22 cellular contexts compared by ENCODE assay signal in the genomic region with DNA sequence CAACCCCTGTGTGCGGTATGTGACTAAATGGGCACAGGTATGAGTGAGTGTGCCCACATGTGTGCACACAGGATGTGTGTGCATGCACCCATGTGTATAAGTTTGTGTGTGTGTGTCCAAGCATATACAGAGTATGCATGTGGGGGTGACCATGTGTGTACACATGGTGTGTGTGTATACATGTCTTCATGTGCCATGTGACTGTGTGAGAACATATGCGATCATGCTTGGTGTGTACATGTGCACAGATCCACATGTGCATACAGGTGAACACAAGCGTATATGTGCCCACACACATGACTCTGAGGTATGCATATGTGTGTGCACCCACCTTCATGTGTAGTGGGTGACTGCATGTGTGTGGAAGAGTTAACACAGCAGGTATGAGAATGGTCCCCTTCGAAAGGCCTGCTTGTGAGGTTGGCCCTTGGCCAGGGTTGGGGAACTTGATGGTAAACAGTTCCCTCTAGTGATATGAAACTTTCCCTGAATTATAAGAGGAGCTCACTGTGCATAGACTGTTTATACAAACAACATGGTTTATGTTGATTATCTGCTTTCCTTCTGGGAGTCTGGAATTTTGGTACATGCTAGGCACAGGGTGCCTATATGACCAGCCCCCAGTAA. TPM values are rescaled to one million over a fixed set of nuclear protein-coding genes. Genes with fewer than 3 reads are reported as not detected.
DNase-seq lines count a peak whose midpoint lies in the region; ATAC-seq and TF ChIP-seq lines count a peak whose summit lies in the region.
"Had no signal": no experiment of that assay in that cellular context is flagged by ENCODE, and none has a peak within 500 bp of the region (broad histone marks: within the 10 kb centered on the region; RNA-seq: fewer than 3 reads in every experiment).

No MANE protein-coding gene starts in this region.

- H3K23ac ChIP-seq in IMR-90 (ENCODE audit: low read depth, low read length) = no peak overlapping the region

- CTCF ChIA-PET in IMR-90 (lab: Yijun Ruan, JAX) = no interaction called here

- H3K27me3 ChIP-seq in IMR-90 (ENCODE audit: control insufficient read depth, insufficient read depth, low read length) (no peaks in the 10 kb centered on the region), dorsolateral prefrontal cortex (no peaks in the 10 kb centered on the region), ascending aorta (no peaks in the 10 kb centered on the region)
- H3K27me3 ChIP-seq: SJSA1 had no signal

- no peak overlapping the region for H3K4ac ChIP-seq in IMR-90 (ENCODE audit: low read depth, low read length)

- no peak overlapping the region for H4K5ac ChIP-seq in IMR-90 (ENCODE audit: low read depth, low read length)

- ATAC-seq in IMR-90 (ENCODE audit: low read depth) = no peak
- ATAC-seq: GM23338, Panc1 had no signal

- H4K20me1 ChIP-seq in IMR-90 (ENCODE audit: insufficient read depth, low read length) = 0 out of 2 replicates have a peak, but pooled peaks cover 6% of the 10 kb centered on the region

- H3K9ac ChIP-seq in IMR-90 (ENCODE audit: low read depth, low read length) = no peak overlapping the region

- no peak overlapping the region for H2BK120ac ChIP-seq in IMR-90 (ENCODE audit: low read depth, low read length)

- H3K9me1 ChIP-seq in IMR-90 (ENCODE audit: insufficient read depth, low read length) = no peaks in the 10 kb centered on the region

- DNase-seq in Ammon's horn (ENCODE audit: low spot score) = peak; percentile 38
- DNase-seq in IMR-90 = no peak
- DNase-seq in dorsolateral prefrontal cortex = peak in 1 of 10 donors; percentile 52
- DNase-seq in glutamatergic neuron = no peak
- DNase-seq in ascending aorta (ENCODE audit: low spot score in 2 of 2) = no peak
- no peak for DNase-seq in SKM-1 treated with dmso at 0.1 percent for 144 hours (lab: John Stamatoyannopoulos, UW; ENCODE audit: unreplicated experiment)
- DNase-seq: activated effector memory CD4-positive, alpha-beta T cell treated with Interleukin-2 at 50 U/mL for 16 hours; activated naive CD8-positive, alpha-beta T cell treated with anti-CD3 and anti-CD28 coated beads, Interleukin-2, amount 10 ng/mL, durations not matched to agents 7 days and 5 days; Kasumi-1; NCI-H1105; NCI-H2081; NK-92 treated with Interleukin-12 subunit alpha and Interleukin-12 subunit beta, amount 100 ng/mL, for 24 hours; occipital lobe; stimulated activated CD4-positive, alpha-beta T cell treated with anti-CD3 and anti-CD28 coated beads, Interleukin-4, amount 100 ng/mL, for 1 hour had no signal

- no peaks in the 10 kb centered on the region for H3K9me3 ChIP-seq in IMR-90 (ENCODE audit: control insufficient read depth, insufficient read depth, low read length)
- no peaks in the 10 kb centered on the region for H3K9me3 ChIP-seq in ascending aorta
- H3K9me3 ChIP-seq: SJSA1, thoracic aorta had no signal

- H3K4me1 ChIP-seq in IMR-90 (ENCODE audit: control insufficient read depth, insufficient read depth, low read length) = no peaks in the 10 kb centered on the region
- H3K4me1 ChIP-seq in ascending aorta = peaks cover 0 to 4% of the 10 kb centered on the region in 2 donors
- H3K4me1 ChIP-seq: SJSA1 had no signal

- no peak for TF ChIP-seq CTCF in IMR-90 (conservative IDR thresholded peaks at IDR 0.05; ENCODE audit: low read depth, low read length)
- peak in 38 of 56 donors; percentile 9 to 68 (median 31) for TF ChIP-seq CTCF in dorsolateral prefrontal cortex (IDR thresholded peaks at IDR 0.05 in 54 of 56, conservative IDR thresholded peaks at IDR 0.05 in 2 of 56; ENCODE audit: low read depth in 1 of 56, partially characterized antibody in 56 of 56)
- TF ChIP-seq CTCF in glutamatergic neuron (IDR thresholded peaks at IDR 0.05; ENCODE audit: partially characterized antibody, unreplicated experiment) = no peak
- TF ChIP-seq CTCF in ascending aorta (IDR thresholded peaks at IDR 0.05) = no peak

- no peak for TF ChIP-seq POLR2A in IMR-90 (IDR thresholded peaks at IDR 0.05; ENCODE audit: low read depth, low read length)

- H3K4me1 Mint-ChIP-seq in glutamatergic neuron (ENCODE audit: low read depth, unreplicated experiment) = peaks cover 25% of the 10 kb centered on the region
- H3K4me1 Mint-ChIP-seq: memory B cell had no signal

- H2BK20ac ChIP-seq in IMR-90 (ENCODE audit: low read depth, low read length) = no peak overlapping the region

- WGBS in IMR-90 (ENCODE audit: extremely low coverage in 2 of 2, insufficient read length in 1 of 2), 2 experiments = 81% methylated on average over 3 of the region's 4 CpGs; no CpG with 5 or more reads in 1 of the 2 experiments

- H3K79me1 ChIP-seq in IMR-90 (ENCODE audit: low read depth in 1 of 2, low read length in 2 of 2) = peaks cover 0 to 2% of the 10 kb centered on the region in 2 experiments; a peak in 2 of 4 replicates

- H2AK5ac ChIP-seq in IMR-90 (ENCODE audit: low read depth, low read length) = no peak overlapping the region

- peaks cover 8% of the 10 kb centered on the region for H3K27me3 Mint-ChIP-seq in glutamatergic neuron (ENCODE audit: unreplicated experiment)
- H3K27me3 Mint-ChIP-seq: activated naive CD8-positive, alpha-beta T cell treated with anti-CD3 and anti-CD28 coated beads, Interleukin-2, amount 10 ng/mL, durations not matched to agents 7 days and 5 days had no signal

- H2AK9ac ChIP-seq in IMR-90 (replicated peaks; ENCODE audit: low read depth, low read length, poor library complexity) = peak overlapping the region; percentile 68

- intact Hi-C loops in IMR-90 (cut with micrococcal nuclease) (loop anchor here (5.0 kb wide), 1 partner anchor 354 kb away; no protein-coding TSS in a partner anchor), dorsolateral prefrontal cortex (cut with DNase I) (loop anchor here in 1 of 2 donors (10.0 kb wide), 1 partner anchor 272 kb away; no protein-coding TSS in a partner anchor), ascending aorta (cut with DNase I) (loop anchor here (10.0 kb wide), 1 partner anchor 272 kb away; no protein-coding TSS in a partner anchor)

- no peak for TF ChIP-seq RAD21 in IMR-90 (IDR thresholded peaks at IDR 0.05; ENCODE audit: low read length)

- H3K27ac ChIP-seq in IMR-90 (ENCODE audit: insufficient read depth, low read length) = no peak overlapping the region
- H3K27ac ChIP-seq in dorsolateral prefrontal cortex = peak overlapping the region in 9 of 59 donors; percentile 12 to 59 (median 36)
- no peak overlapping the region for H3K27ac ChIP-seq in ascending aorta
- H3K27ac ChIP-seq: SJSA1, thoracic aorta had no signal

- H3K4me2 ChIP-seq in IMR-90 (ENCODE audit: low read depth, low read length) = no peak overlapping the region
- H3K4me2 ChIP-seq: GM23338, smooth muscle cell had no signal

- POLR2A ChIA-PET in IMR-90 (lab: Charles Lee; ENCODE audit: unreplicated experiment) = no interaction called here

- no peak overlapping the region for H3K4me3 Mint-ChIP-seq in glutamatergic neuron (ENCODE audit: unreplicated experiment)
- H3K4me3 Mint-ChIP-seq: activated naive CD8-positive, alpha-beta T cell treated with anti-CD3 and anti-CD28 coated beads, Interleukin-2, amount 10 ng/mL, durations not matched to agents 7 days and 5 days; GM23338; memory B cell; T-helper 1 cell treated with Interleukin-12 subunit alpha and Interleukin-12 subunit beta and Interleukin-4 antibody, amounts not matched to agents 30 μg/mL and 1 μg/mL, for 36 hours had no signal

- H3K4me3 ChIP-seq in IMR-90 (ENCODE audit: insufficient read depth, low read depth, low read length) (no peak overlapping the region), dorsolateral prefrontal cortex (no peak overlapping the region), ascending aorta (no peak overlapping the region)
- H3K4me3 ChIP-seq: GM23338, SJSA1, smooth muscle cell, thoracic aorta had no signal

- H3K36me3 ChIP-seq in IMR-90 (ENCODE audit: control insufficient read depth, insufficient read depth, low read length) = peaks cover 35% of the 10 kb centered on the region
- H3K36me3 ChIP-seq in ascending aorta = peaks cover 0 to 24% of the 10 kb centered on the region in 2 donors

- H2BK5ac ChIP-seq in IMR-90 (ENCODE audit: low read depth, low read length, poor library complexity, severe bottlenecking) = no peak overlapping the region

- no peak overlapping the region for H2BK15ac ChIP-seq in IMR-90 (ENCODE audit: low read depth, low read length)

- H3K18ac ChIP-seq in IMR-90 (ENCODE audit: low read depth, low read length) = no peak overlapping the region

- no peak overlapping the region for H2AFZ ChIP-seq in IMR-90 (replicated peaks; ENCODE audit: low read length, poor library complexity)
- H2AFZ ChIP-seq: GM23338 had no signal

- no TSS peak for BruUV-seq in IMR-90 (replicated peaks; lab: Mats Ljungman, UMichigan)

- no peak overlapping the region for H4K91ac ChIP-seq in IMR-90 (ENCODE audit: insufficient read depth, low read depth, low read length)

- H3K36me3 Mint-ChIP-seq in glutamatergic neuron (ENCODE audit: unreplicated experiment) = peaks cover 6% of the 10 kb centered on the region
- H3K36me3 Mint-ChIP-seq: memory B cell had no signal

- H3K27ac Mint-ChIP-seq in glutamatergic neuron (ENCODE audit: unreplicated experiment) = no peak overlapping the region
- H3K27ac Mint-ChIP-seq: activated naive CD8-positive, alpha-beta T cell treated with anti-CD3 and anti-CD28 coated beads, Interleukin-2, amount 10 ng/mL, durations not matched to agents 7 days and 5 days; GM23338; memory B cell; T-helper 1 cell treated with Interleukin-12 subunit alpha and Interleukin-12 subunit beta and Interleukin-4 antibody, amounts not matched to agents 30 μg/mL and 1 μg/mL, for 36 hours had no signal

- no peak overlapping the region for H3K56ac ChIP-seq in IMR-90 (ENCODE audit: extremely low read depth, insufficient read depth, low read length)

- H4K8ac ChIP-seq in IMR-90 (ENCODE audit: low read depth in 2 of 2, low read length in 2 of 2) = no peak overlapping the region

- H3K14ac ChIP-seq in IMR-90 (replicated peaks; ENCODE audit: low read depth, low read length) = no peak overlapping the region

- dilution Hi-C loops in IMR-90 (cut with HindIII; ENCODE audit: low sequenced_read_pairs, unreplicated experiment) = no loop called here

- in situ Hi-C loops in IMR-90 (cut with MboI; ENCODE audit: low sequenced_read_pairs) = loop anchor here (10.0 kb wide), 1 partner anchor 272 kb away; no protein-coding TSS in a partner anchor

- H3K9me3 Mint-ChIP-seq in glutamatergic neuron (ENCODE audit: unreplicated experiment) = peaks cover 15% of the 10 kb centered on the region
- H3K9me3 Mint-ChIP-seq: activated naive CD8-positive, alpha-beta T cell treated with anti-CD3 and anti-CD28 coated beads, Interleukin-2, amount 10 ng/mL, durations not matched to agents 7 days and 5 days; GM23338; T-helper 1 cell treated with Interleukin-12 subunit alpha and Interleukin-12 subunit beta and Interleukin-4 antibody, amounts not matched to agents 30 μg/mL and 1 μg/mL, for 36 hours had no signal

RNA-seq across cellular contexts. Expression of a gene that starts 10.3 kb away (rescaled TPM):
- total RNA-seq in IMR-90 (2012; rRNA removed) (16.1 and 17.0 TPM in 2 replicates), dorsolateral prefrontal cortex (10 to 100 TPM in 99 of 120 experiments, 1 to 10 TPM in 21; 5.9 to 24.4 (median 12.7) TPM), glutamatergic neuron (ENCODE audit: unreplicated experiment) (40.3 TPM), ascending aorta (3.7 TPM)
- 14.8 and 16.9 TPM in 2 replicates for polyA plus RNA-seq in IMR-90 (2012; rRNA removed)
- 11.1 and 15.7 TPM in 2 replicates for polyA plus RNA-seq in IMR-90 (2012; cell fraction: cytosol; rRNA removed)
- 53.9 and 57.6 TPM in 2 replicates for polyA plus RNA-seq in IMR-90 (2012; cell fraction: nucleus; rRNA removed; ENCODE audit: low replicate concordance)

RNA-seq across cellular contexts. Expression of a gene that starts 17.3 kb away (rescaled TPM):
- 0.54 and 0.56 TPM in 2 replicates for total RNA-seq in IMR-90 (2012; rRNA removed)
- 2.3 and 2.7 TPM in 2 replicates for polyA plus RNA-seq in IMR-90 (2012; rRNA removed)
- polyA plus RNA-seq in IMR-90 (2012; cell fraction: cytosol; rRNA removed) = 0.56 and 1.4 TPM in 2 replicates
- 19.4 and 40.3 TPM in 2 replicates for polyA plus RNA-seq in IMR-90 (2012; cell fraction: nucleus; rRNA removed; ENCODE audit: low replicate concordance)
- 1 to 10 TPM in 3 of 120 experiments, under 1 TPM in 39, not detected in 78; 0.31 to 2.3 (median 0.45) TPM for total RNA-seq in dorsolateral prefrontal cortex
- total RNA-seq in glutamatergic neuron (ENCODE audit: unreplicated experiment) = 4.3 TPM
- total RNA-seq in ascending aorta = not detected
- total RNA-seq: activated naive CD8-positive, alpha-beta T cell treated with anti-CD3 and anti-CD28 coated beads, Interleukin-2, amount 10 ng/mL, durations not matched to agents 7 days and 5 days; NCI-H460; occipital lobe had no signal
- polyA plus RNA-seq: GM23338 had no signal

RNA-seq across cellular contexts. Expression of a gene that starts 42.3 kb away (rescaled TPM):
- total RNA-seq in IMR-90 (2012; rRNA removed) (82.3 and 88.6 TPM in 2 replicates), dorsolateral prefrontal cortex (100 to 1,000 TPM in 56 of 120 experiments, 10 to 100 TPM in 64; 71.6 to 162 (median 99.2) TPM), glutamatergic neuron (ENCODE audit: unreplicated experiment) (261 TPM), ascending aorta (218 TPM)
- polyA plus RNA-seq in IMR-90 (2012; rRNA removed) = 162 and 181 TPM in 2 replicates
- 139 and 294 TPM in 2 replicates for polyA plus RNA-seq in IMR-90 (2012; cell fraction: cytosol; rRNA removed)
- polyA plus RNA-seq in IMR-90 (2012; cell fraction: nucleus; rRNA removed; ENCODE audit: low replicate concordance) = 81.3 and 139 TPM in 2 replicates

RNA-seq across cellular contexts. Expression of a gene that starts 48.8 kb away (rescaled TPM):
- total RNA-seq in IMR-90 (2012; rRNA removed) (3.1 and 4.1 TPM in 2 replicates), dorsolateral prefrontal cortex (10 to 100 TPM; 10.4 to 39.7 (median 19.6) TPM), glutamatergic neuron (ENCODE audit: unreplicated experiment) (62.0 TPM), ascending aorta (22.2 TPM)
- 20.3 and 23.2 TPM in 2 replicates for polyA plus RNA-seq in IMR-90 (2012; rRNA removed)
- polyA plus RNA-seq in IMR-90 (2012; cell fraction: cytosol; rRNA removed) = 13.6 and 14.6 TPM in 2 replicates
- 308 and 435 TPM in 2 replicates for polyA plus RNA-seq in IMR-90 (2012; cell fraction: nucleus; rRNA removed; ENCODE audit: low replicate concordance)

Comparison
In these comparisons a context has a peak if more than half of its experiments do, and no peak if none do; other contexts are left out.
1. CTCF ChIP-seq: peak in dorsolateral prefrontal cortex (38 of 56); none in IMR-90 (single experiment), glutamatergic neuron (single experiment) and ascending aorta (0 of 3).